ENCODE assay signal across 1 cellular context in the genomic region with DNA sequence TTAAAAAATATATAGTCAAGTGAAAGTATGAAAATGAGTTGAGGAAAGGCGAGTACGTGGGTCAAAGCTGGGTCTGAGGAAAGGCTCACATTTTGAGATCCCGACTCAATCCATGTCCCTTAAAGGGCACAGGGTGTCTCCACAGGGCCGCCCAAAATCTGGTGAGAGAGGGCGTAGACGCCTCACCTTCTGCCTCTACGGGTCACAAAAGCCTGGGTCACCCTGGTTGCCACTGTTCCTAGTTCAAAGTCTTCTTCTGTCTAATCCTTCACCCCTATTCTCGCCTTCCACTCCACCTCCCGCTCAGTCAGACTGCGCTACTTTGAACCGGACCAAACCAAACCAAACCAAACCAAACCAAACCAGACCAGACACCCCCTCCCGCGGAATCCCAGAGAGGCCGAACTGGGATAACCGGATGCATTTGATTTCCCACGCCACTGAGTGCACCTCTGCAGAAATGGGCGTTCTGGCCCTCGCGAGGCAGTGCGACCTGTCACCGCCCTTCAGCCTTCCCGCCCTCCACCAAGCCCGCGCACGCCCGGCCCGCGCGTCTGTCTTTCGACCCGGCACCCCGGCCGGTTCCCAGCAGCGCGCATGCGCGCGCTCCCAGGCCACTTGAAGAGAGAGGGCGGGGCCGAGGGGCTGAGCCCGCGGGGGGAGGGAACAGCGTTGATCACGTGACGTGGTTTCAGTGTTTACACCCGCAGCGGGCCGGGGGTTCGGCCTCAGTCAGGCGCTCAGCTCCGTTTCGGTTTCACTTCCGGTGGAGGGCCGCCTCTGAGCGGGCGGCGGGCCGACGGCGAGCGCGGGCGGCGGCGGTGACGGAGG.
TF ChIP-seq lines count a peak whose summit lies in the region.

A gene (plus strand): TSS at position 728 of the 831 bp plus-strand sequence. CDS start 261 bp downstream, outside the sequence.

TF ChIP-seq in A549, 52 proteins besides CTCF, POLR2A, EP300 and RAD21 (continued from another document):
- TF ChIP-seq ZNF302 (CRISPR knock-in tag; IDR thresholded peaks at IDR 0.05) (no peak), CHD2 (IDR thresholded peaks at IDR 0.05; ENCODE audit: low read length, partially characterized antibody) (peak; percentile 37), HDAC2 (IDR thresholded peaks at IDR 0.05) (no peak), PHF8 (IDR thresholded peaks at IDR 0.05; ENCODE audit: borderline replicate concordance, low read depth) (peak; percentile 52; the same call in 1 of the 2 replicates)
TF ChIP-seq in A549: peak in this region for 7.
